In genomic region chr2:74764429-74765272, GRCh38 we compare ENCODE assay signal across 11 cellular contexts.
DNase-seq lines count a peak whose midpoint lies in the region; ATAC-seq and TF ChIP-seq lines count a peak whose summit lies in the region.
"Had no signal": no experiment of that assay in that cellular context is flagged by ENCODE, and none has a peak within 500 bp of the region (broad histone marks: within the 10 kb centered on the region; RNA-seq: fewer than 3 reads in every experiment).

No MANE protein-coding gene starts in this region.

- no peak for TF ChIP-seq CTCF in fibroblast of pulmonary artery (IDR thresholded peaks at IDR 0.05; ENCODE audit: low read length, missing control alignments)

- peak; percentile 55 for DNase-seq in NCI-H748 treated with DMSO at 0.1 percent for 48 hours (lab: John Stamatoyannopoulos, UW)
- DNase-seq in fibroblast of pulmonary artery (ENCODE audit: low read depth): peak; percentile 71
- DNase-seq in head of caudate nucleus: no peak
- DNase-seq in activated gamma-delta T cell treated with Interleukin-2 at 50 U/mL for 16 hours: no peak
- DNase-seq in NCI-H1694 treated with DMSO at 0.1 percent for 48 hours (lab: John Stamatoyannopoulos, UW): no peak
- no peak for DNase-seq in effector CD4-positive, alpha-beta T cell
- DNase-seq: activated naive CD4-positive, alpha-beta T cell treated with anti-CD3 and anti-CD28 coated beads, Interleukin-2, amount 10 ng/mL, durations not matched to agents 7 days and 5 days; EL; left lung had no signal

- H3K4me3 ChIP-seq in BLaER1 (no peak overlapping the region), fibroblast of pulmonary artery (replicated peaks; ENCODE audit: low read depth, low read length) (no peak overlapping the region)
- H3K4me3 ChIP-seq: left lung had no signal

- no peak overlapping the region for H3K9ac ChIP-seq in BLaER1

- H3K9me3 ChIP-seq in BLaER1: no peaks in the 10 kb centered on the region
- H3K9me3 ChIP-seq: left lung had no signal

- ATAC-seq in GM19463 (IDR thresholded peaks at IDR 0.05; ENCODE audit: unreplicated experiment): peak; percentile 59
- ATAC-seq: left lung had no signal

- intact Hi-C loops in head of caudate nucleus (cut with DNase I): no loop called here

- H3K4me2 ChIP-seq in BLaER1: peak overlapping the region; percentile 55

- no peaks in the 10 kb centered on the region for H4K20me1 ChIP-seq in BLaER1

- H3K4me1 ChIP-seq in BLaER1: peaks cover 49% of the 10 kb centered on the region

- peak overlapping the region; percentile 50; the same call in 1 of the 2 replicates for H3K27ac ChIP-seq in BLaER1
- H3K27ac ChIP-seq: left lung had no signal

- no peaks in the 10 kb centered on the region for H3K36me3 ChIP-seq in BLaER1
- H3K36me3 ChIP-seq: left lung had no signal

- no peaks in the 10 kb centered on the region for H3K27me3 ChIP-seq in BLaER1
- H3K27me3 ChIP-seq: left lung had no signal

Comparison
In these comparisons a context has a peak if more than half of its experiments do, and no peak if none do; other contexts are left out.
1. DNase-seq: peak in NCI-H748 treated with DMSO at 0.1 percent for 48 hours (single experiment) and fibroblast of pulmonary artery (single experiment); none in head of caudate nucleus (0 of 42), activated gamma-delta T cell treated with Interleukin-2 at 50 U/mL for 16 hours (single experiment), NCI-H1694 treated with DMSO at 0.1 percent for 48 hours (single experiment) and effector CD4-positive, alpha-beta T cell (single experiment).